Comparison of ENCODE assay signal across 22 cellular contexts in genomic region chr3:83842511-83842910, GRCh38.
DNase-seq lines count a peak whose midpoint lies in the region; ATAC-seq, FAIRE-seq and TF ChIP-seq lines count a peak whose summit lies in the region.
"Had no signal": no experiment of that assay in that cellular context is flagged by ENCODE, and none has a peak within 500 bp of the region (broad histone marks: within the 10 kb centered on the region; RNA-seq: fewer than 3 reads in every experiment).

No MANE protein-coding gene starts in this region.

- H3K9me3 ChIP-seq in astrocyte (ENCODE audit: insufficient read depth, low read depth, low read length), result no peaks in the 10 kb centered on the region
- no peaks in the 10 kb centered on the region for H3K9me3 ChIP-seq in HepG2 (ENCODE audit: low read length)
- no peaks in the 10 kb centered on the region for H3K9me3 ChIP-seq in SJCRH30 (replicated peaks)

- H3K4me1 ChIP-seq in astrocyte (ENCODE audit: insufficient read depth, low read length) (no peaks in the 10 kb centered on the region), HepG2 (ENCODE audit: insufficient read depth, low read length) (no peaks in the 10 kb centered on the region), SJCRH30 (peaks cover 5% of the 10 kb centered on the region; the same call in 1 of the 2 replicates)
- H3K4me1 ChIP-seq: BLaER1 had no signal

- H3K36me3 ChIP-seq in astrocyte (ENCODE audit: insufficient read depth, low read length) (no peaks in the 10 kb centered on the region), HepG2 (replicated peaks in 1 of 2; ENCODE audit: control insufficient read depth in 1 of 2, insufficient read depth in 2 of 2, low read length in 2 of 2) (no peaks in the 10 kb centered on the region), SJCRH30 (no peaks in the 10 kb centered on the region)
- H3K36me3 ChIP-seq: BLaER1 had no signal

- H4K20me1 ChIP-seq in astrocyte (ENCODE audit: insufficient read depth, low read length), result no peaks in the 10 kb centered on the region
- no peaks in the 10 kb centered on the region for H4K20me1 ChIP-seq in HepG2 (ENCODE audit: insufficient read depth, low read length)
- H4K20me1 ChIP-seq: BLaER1 had no signal

- ATAC-seq in HepG2, result no peak
- ATAC-seq: GM12878, HCT116 had no signal

- intact Hi-C loops in HepG2 (cut with micrococcal nuclease; ENCODE audit: unreplicated experiment), result no loop called here

- POLR2A ChIA-PET in HepG2 (lab: Yijun Ruan, JAX), result no interaction called here

- H2AFZ ChIP-seq in astrocyte (ENCODE audit: low read depth, low read length) (no peak overlapping the region), HepG2 (ENCODE audit: low read length) (no peak overlapping the region)

- CTCF ChIA-PET in HepG2 (lab: Yijun Ruan, JAX; ENCODE audit: low intra/inter-chr PET ratio, low total read pairs), result no interaction called here

- TF ChIP-seq CTCF in astrocyte (IDR thresholded peaks at IDR 0.05; ENCODE audit: insufficient read depth, low read depth, low read length) (no peak), epithelial cell of proximal tubule (conservative IDR thresholded peaks at IDR 0.05; ENCODE audit: low read depth, low read length) (no peak), HepG2 (CRISPR knock-in tag; IDR thresholded peaks at IDR 0.05) (no peak)

- peaks cover 5% of the 10 kb centered on the region for H3K4me1 Mint-ChIP-seq in astrocyte (ENCODE audit: low read depth, unreplicated experiment)
- H3K4me1 Mint-ChIP-seq: CD14-positive monocyte; CD4-positive, alpha-beta memory T cell had no signal

- no peak overlapping the region for H3K27ac ChIP-seq in astrocyte (ENCODE audit: low read depth, low read length)
- H3K27ac ChIP-seq in HepG2 (ENCODE audit: extremely low read length, insufficient read depth, low read length), result no peak overlapping the region
- H3K27ac ChIP-seq in SJCRH30, result no peak overlapping the region
- H3K27ac ChIP-seq: BLaER1, HL-60 had no signal

- TF ChIP-seq EP300 in HepG2 (IDR thresholded peaks at IDR 0.05; ENCODE audit: low read depth in 2 of 2, low read length in 2 of 2) (no peak), HepG2 (CRISPR knock-in tag; IDR thresholded peaks at IDR 0.05; ENCODE audit: borderline replicate concordance) (no peak)

- H3K4me3 ChIP-seq in astrocyte (ENCODE audit: insufficient read depth, low read depth, low read length) (no peak overlapping the region), epithelial cell of proximal tubule (ENCODE audit: low read depth, low read length) (no peak overlapping the region), HepG2 (replicated peaks in 1 of 3; ENCODE audit: insufficient read depth in 1 of 3, low read depth in 2 of 3, low read length in 3 of 3) (no peak overlapping the region), SJCRH30 (no peak overlapping the region)
- H3K4me3 ChIP-seq: BLaER1, GM12878 had no signal

- peak; percentile 1 for DNase-seq in astrocyte (ENCODE audit: low read depth)
- peak; percentile 51 for DNase-seq in epithelial cell of proximal tubule (ENCODE audit: low read depth)
- peak; percentile 32 for DNase-seq in kidney glomerular epithelial cell (lab: John Stamatoyannopoulos, UW)
- no peak for DNase-seq in activated CD8-positive, alpha-beta memory T cell treated with anti-CD3 and anti-CD28 coated beads, Interleukin-2, amount 50 U/mL, for 4 hours
- no peak for DNase-seq in HepG2 (ENCODE audit: low spot score)
- no peak for DNase-seq in SJCRH30
- no peak for DNase-seq in activated gamma-delta T cell (lab: John Stamatoyannopoulos, UW)
- DNase-seq: 8988T; Calu3; CD4-positive, alpha-beta memory T cell; DMS79 treated with DMSO at 0.1 percent for 48 hours; GF-D8; GOT3; H7; HFFc6; IMR-90 had no signal

- H3K4me3 Mint-ChIP-seq in astrocyte (ENCODE audit: unreplicated experiment), result no peak overlapping the region
- H3K4me3 Mint-ChIP-seq: CD14-positive monocyte; CD4-positive, alpha-beta memory T cell; HFFc6 had no signal

- H3K9ac ChIP-seq in astrocyte (ENCODE audit: low read length), result no peak overlapping the region
- H3K9ac ChIP-seq in HepG2 (ENCODE audit: insufficient read depth, low read depth, low read length), result no peak overlapping the region
- H3K9ac ChIP-seq: BLaER1 had no signal

- BruUV-seq in HepG2 (replicated peaks; lab: Mats Ljungman, UMichigan), result no TSS peak

- no peak for TF ChIP-seq RAD21 in HepG2 (CRISPR knock-in tag; IDR thresholded peaks at IDR 0.05)

- H3K4me2 ChIP-seq in astrocyte (ENCODE audit: low read length) (no peak overlapping the region), HepG2 (ENCODE audit: low read depth, low read length) (no peak overlapping the region)
- H3K4me2 ChIP-seq: BLaER1 had no signal

- no peaks in the 10 kb centered on the region for H3K36me3 Mint-ChIP-seq in astrocyte (ENCODE audit: low read depth, unreplicated experiment)
- H3K36me3 Mint-ChIP-seq: CD14-positive monocyte; CD4-positive, alpha-beta memory T cell had no signal

- H3K79me2 ChIP-seq in astrocyte (ENCODE audit: insufficient read depth, low read length) (no peaks in the 10 kb centered on the region), HepG2 (ENCODE audit: insufficient read depth, low read length) (no peaks in the 10 kb centered on the region)

- no peak overlapping the region for H3K27ac Mint-ChIP-seq in astrocyte (ENCODE audit: unreplicated experiment)
- H3K27ac Mint-ChIP-seq: CD14-positive monocyte; CD4-positive, alpha-beta memory T cell; HFFc6 had no signal

- no peaks in the 10 kb centered on the region for H3K9me3 Mint-ChIP-seq in astrocyte (ENCODE audit: unreplicated experiment)

- no peak for TF ChIP-seq POLR2A in HepG2 (IDR thresholded peaks at IDR 0.05; ENCODE audit: insufficient read depth in 1 of 2, low read depth in 2 of 2, low read length in 2 of 2)

- FAIRE-seq in astrocyte (lab: Jason Lieb, UNC), result no peak
- no peak for FAIRE-seq in HepG2 (lab: Jason Lieb, UNC)
- FAIRE-seq: GM12878, GM19239 had no signal

- no peaks in the 10 kb centered on the region for H3K27me3 Mint-ChIP-seq in astrocyte (ENCODE audit: low read depth, unreplicated experiment)
- H3K27me3 Mint-ChIP-seq: CD4-positive, alpha-beta memory T cell had no signal

- in situ Hi-C loops in HepG2 (cut with HindIII; ENCODE audit: extremely low pct_ligation_motif_present, low pct_unique_long_range_greater_than_20kb), result no loop called here

- no peaks in the 10 kb centered on the region for H3K27me3 ChIP-seq in astrocyte (ENCODE audit: insufficient read depth, low read length)
- H3K27me3 ChIP-seq in HepG2 (ENCODE audit: control insufficient read depth in 1 of 2, insufficient read depth in 2 of 2, low read length in 2 of 2), result no peaks in the 10 kb centered on the region; a peak in 1 of 5 replicates
- H3K27me3 ChIP-seq in SJCRH30, result no peaks in the 10 kb centered on the region
- H3K27me3 ChIP-seq: BLaER1 had no signal

- 0% methylated on average over 1 of the region's 1 CpG for WGBS in HepG2 (ENCODE audit: low lambda C conversion rate)

TF ChIP-seq in HepG2, 621 proteins besides CTCF, POLR2A, EP300 and RAD21:
- no peak for TF ChIP-seq ZNF138 (CRISPR knock-in tag; IDR thresholded peaks at IDR 0.05; ENCODE audit: low read depth)
- TF ChIP-seq, protein P1, sequence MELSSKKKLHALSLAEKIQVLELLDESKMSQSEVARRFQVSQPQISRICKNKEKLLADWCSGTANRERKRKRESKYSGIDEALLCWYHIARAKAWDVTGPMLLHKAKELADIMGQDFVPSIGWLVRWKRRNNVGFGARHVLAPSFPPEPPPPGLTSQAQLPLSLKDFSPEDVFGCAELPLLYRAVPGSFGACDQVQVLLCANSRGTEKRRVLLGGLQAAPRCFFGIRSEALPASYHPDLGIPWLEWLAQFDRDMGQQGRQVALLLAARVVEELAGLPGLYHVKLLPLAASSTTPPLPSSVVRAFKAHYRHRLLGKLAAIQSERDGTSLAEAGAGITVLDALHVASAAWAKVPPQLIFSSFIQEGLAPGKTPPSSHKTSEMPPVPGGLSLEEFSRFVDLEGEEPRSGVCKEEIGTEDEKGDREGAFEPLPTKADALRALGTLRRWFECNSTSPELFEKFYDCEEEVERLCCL (CRISPR knock-in tag; IDR thresholded peaks at IDR 0.05; ENCODE audit: borderline replicate concordance), result no peak
- no peak for TF ChIP-seq TRIM24 (CRISPR knock-in tag; IDR thresholded peaks at IDR 0.05)
- no peak for TF ChIP-seq TOPORS (CRISPR knock-in tag; IDR thresholded peaks at IDR 0.05)
- TF ChIP-seq ZFYVE20 (CRISPR knock-in tag; IDR thresholded peaks at IDR 0.05; ENCODE audit: borderline replicate concordance, low read depth), result no peak
- TF ChIP-seq SSRP1 (CRISPR knock-in tag; IDR thresholded peaks at IDR 0.05), result no peak
- TF ChIP-seq, protein P2, sequence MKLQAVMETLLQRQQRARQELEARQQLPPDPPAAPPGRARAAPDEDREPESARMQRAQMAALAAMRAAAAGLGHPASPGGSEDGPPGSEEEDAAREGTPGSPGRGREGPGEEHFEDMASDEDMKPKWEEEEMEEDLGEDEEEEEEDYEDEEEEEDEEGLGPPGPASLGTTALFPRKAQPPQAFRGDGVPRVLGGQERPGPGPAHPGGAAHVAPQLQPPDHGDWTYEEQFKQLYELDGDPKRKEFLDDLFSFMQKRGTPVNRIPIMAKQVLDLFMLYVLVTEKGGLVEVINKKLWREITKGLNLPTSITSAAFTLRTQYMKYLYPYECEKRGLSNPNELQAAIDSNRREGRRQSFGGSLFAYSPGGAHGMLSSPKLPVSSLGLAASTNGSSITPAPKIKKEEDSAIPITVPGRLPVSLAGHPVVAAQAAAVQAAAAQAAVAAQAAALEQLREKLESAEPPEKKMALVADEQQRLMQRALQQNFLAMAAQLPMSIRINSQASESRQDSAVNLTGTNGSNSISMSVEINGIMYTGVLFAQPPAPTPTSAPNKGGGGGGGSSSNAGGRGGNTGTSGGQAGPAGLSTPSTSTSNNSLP (IDR thresholded peaks at IDR 0.05; ENCODE audit: low read depth, low read length), result no peak
- no peak for TF ChIP-seq ZNF766 (CRISPR knock-in tag; IDR thresholded peaks at IDR 0.05; ENCODE audit: borderline replicate concordance)
- TF ChIP-seq IRF2 (CRISPR knock-in tag; IDR thresholded peaks at IDR 0.05), result no peak
- TF ChIP-seq CAMTA2 (CRISPR knock-in tag; IDR thresholded peaks at IDR 0.05; ENCODE audit: borderline replicate concordance), result no peak
- no peak for TF ChIP-seq ETV5 (CRISPR knock-in tag; IDR thresholded peaks at IDR 0.05; ENCODE audit: borderline replicate concordance)
TF ChIP-seq in HepG2: peak in this region for 0.

Comparison
In these comparisons a context has a peak if more than half of its experiments do, and no peak if none do; other contexts are left out.
1. DNase-seq: peak in astrocyte (single experiment), epithelial cell of proximal tubule (single experiment) and kidney glomerular epithelial cell (single experiment); none in activated CD8-positive, alpha-beta memory T cell treated with anti-CD3 and anti-CD28 coated beads, Interleukin-2, amount 50 U/mL, for 4 hours (single experiment), HepG2 (single experiment), SJCRH30 (0 of 2) and activated gamma-delta T cell (single experiment).